ENCODE assay signal across 16 cellular contexts in genomic region chr13:19023115-19023514, GRCh38.
"Had no signal": no experiment of that assay in that cellular context is flagged by ENCODE, and none has a peak within 500 bp of the region (broad histone marks: within the 10 kb centered on the region; RNA-seq: fewer than 3 reads in every experiment).

No MANE protein-coding gene starts in this region.

- DNase-seq: dorsolateral prefrontal cortex; effector CD8-positive, alpha-beta T cell; heart left ventricle; kidney glomerular epithelial cell; mesendoderm; naive B cell; psoas muscle; spleen; stimulated activated CD4-positive, alpha-beta T cell treated with anti-CD3 and anti-CD28 coated beads, Interleukin-15, amount 100 ng/mL, for 24 hours; stimulated activated CD4-positive, alpha-beta T cell treated with anti-CD3 and anti-CD28 coated beads, Interleukin-1b, Interleukin-23, amount 100 ng/mL, for 48 hours; stimulated activated CD4-positive, alpha-beta T cell treated with anti-CD3 and anti-CD28 coated beads, Interleukin-4, amount 100 ng/mL, for 24 hours; tibial artery; upper lobe of left lung; uterus had no signal

- ATAC-seq: heart left ventricle; psoas muscle; sciatic nerve; stimulated activated memory B cell treated with anti-CD40 and anti-IgM and Interleukin-4, amounts not matched to agents 10 μg/mL and 1 μg/mL and 100 μg/mL, for 72 hours had no signal
